Comparison of ENCODE assay signal across 11 cellular contexts in genomic region chr7:130865408-130866236, GRCh38.
A peak's percentile ranks its signal among the peaks of the same experiment; 100 is the strongest.
DNase-seq lines count a peak whose midpoint lies in the region; ATAC-seq and TF ChIP-seq lines count a peak whose summit lies in the region.
"Had no signal": no experiment of that assay in that cellular context is flagged by ENCODE, and none has a peak within 500 bp of the region (broad histone marks: within the 10 kb centered on the region; RNA-seq: fewer than 3 reads in every experiment).

No MANE protein-coding gene starts in this region.

- peaks cover 91% of the 10 kb centered on the region for H3K36me3 ChIP-seq in A673 (ENCODE audit: insufficient read depth, low read length, poor library complexity, severe bottlenecking)
- peaks cover 51 to 95% of the 10 kb centered on the region in 2 experiments for H3K36me3 ChIP-seq in SK-N-SH (replicated peaks in 1 of 2; ENCODE audit: control insufficient read depth in 1 of 2, insufficient read depth in 2 of 2, low read length in 1 of 2)

- H4K8ac ChIP-seq in H9 (replicated peaks; ENCODE audit: insufficient read length, low read depth, low read length): no peak overlapping the region

- POLR2A ChIA-PET in A673 (lab: Charles Lee; ENCODE audit: low non-redundant PET) (no interaction called here), SK-N-SH (lab: Yijun Ruan, JAX) (no interaction called here)

- H3K18ac ChIP-seq in H9 (ENCODE audit: insufficient read length, low read depth, low read length): no peak overlapping the region

- CTCF ChIA-PET in A673 (lab: Charles Lee): no interaction called here
- CTCF ChIA-PET in SK-N-SH (lab: Yijun Ruan, JAX): interaction anchor here (1.0 to 3.7 kb wide), 4 partner anchors 9 to 31 kb away, joined by 4 to 26 read pairs (median 4); no protein-coding TSS in a partner anchor

- no peak for ATAC-seq in GM21390 (IDR thresholded peaks at IDR 0.05; ENCODE audit: unreplicated experiment)
- no peak for ATAC-seq in HG03521 (IDR thresholded peaks at IDR 0.05; ENCODE audit: unreplicated experiment)

- H3F3A ChIP-seq in SK-N-SH (replicated peaks; ENCODE audit: insufficient read depth): peaks cover 100% of the 10 kb centered on the region

- no peak overlapping the region for H2BK12ac ChIP-seq in H9 (ENCODE audit: insufficient read length, low read depth, low read length)

- H4K20me1 ChIP-seq in H9 (ENCODE audit: control insufficient read depth, insufficient read depth, insufficient read length) (no peaks in the 10 kb centered on the region), SK-N-SH (ENCODE audit: insufficient read depth) (peaks cover 27% of the 10 kb centered on the region)

- H3K23me2 ChIP-seq in H9 (ENCODE audit: insufficient read length, low read depth, low read length, poor library complexity, severe bottlenecking): no peaks in the 10 kb centered on the region

- no peak overlapping the region for H2BK120ac ChIP-seq in H9 (ENCODE audit: low read depth, low read length, poor library complexity, severe bottlenecking)

- TF ChIP-seq EP300 in SK-N-SH (IDR thresholded peaks at IDR 0.05; ENCODE audit: borderline replicate concordance in 1 of 2, low read depth in 1 of 2, low read length in 1 of 2): no peak

- H3K9ac ChIP-seq in H9 (ENCODE audit: extremely low read depth, insufficient read length, low read length): no peak overlapping the region
- H3K9ac ChIP-seq in SK-N-SH: no peak overlapping the region

- no peak overlapping the region for H3K27ac ChIP-seq in A673 (ENCODE audit: low read depth, low read length, poor library complexity, severe bottlenecking)
- no peak overlapping the region for H3K27ac ChIP-seq in H9 (ENCODE audit: insufficient read length, low read depth, low read length)
- no peak overlapping the region for H3K27ac ChIP-seq in SK-N-SH (ENCODE audit: low read depth in 2 of 2, low read length in 1 of 2)

- no peak overlapping the region for H3K14ac ChIP-seq in H9 (ENCODE audit: insufficient read depth, low read length)

- no peak overlapping the region for H3K27ac Mint-ChIP-seq in H9
- no peak overlapping the region for H3K27ac Mint-ChIP-seq in T-helper 2 cell treated with Interferon-gamma antibody and Interleukin-4, amounts not matched to agents 5 μg/mL and 100 μg/mL, for 36 hours

- WGBS in H9 (ENCODE audit: extremely low coverage, insufficient read length, low lambda C conversion rate): no CpG with 5 or more reads among the region's 4 CpGs
- WGBS in SK-N-SH (ENCODE audit: low lambda C conversion rate): 98% methylated on average over 4 of the region's 4 CpGs

- no peak overlapping the region for H2BK5ac ChIP-seq in H9 (ENCODE audit: insufficient read length, low read length)

- H3K36me3 Mint-ChIP-seq in H9 (ENCODE audit: insufficient read depth in 1 of 3, low read depth in 3 of 3): peaks cover 7 to 12% (median 8%) of the 10 kb centered on the region in 3 experiments; a peak in 5 of 7 replicates
- peaks cover 87% of the 10 kb centered on the region for H3K36me3 Mint-ChIP-seq in T-helper 2 cell treated with Interferon-gamma antibody and Interleukin-4, amounts not matched to agents 5 μg/mL and 100 μg/mL, for 36 hours (ENCODE audit: low read depth)

- H3K4me3 Mint-ChIP-seq in H9: no peak overlapping the region
- H3K4me3 Mint-ChIP-seq in T-helper 2 cell treated with Interferon-gamma antibody and Interleukin-4, amounts not matched to agents 5 μg/mL and 100 μg/mL, for 36 hours: no peak overlapping the region

- no peak overlapping the region for H3K4me2 ChIP-seq in H9 (ENCODE audit: insufficient read depth, insufficient read length, low read length)
- H3K4me2 ChIP-seq in SK-N-SH: no peak overlapping the region

- no peak overlapping the region for H2AK5ac ChIP-seq in H9 (ENCODE audit: insufficient read length, low read length)

- BruUV-seq in A673 (replicated peaks; lab: Mats Ljungman, UMichigan): no TSS peak

- H3K9me3 ChIP-seq in A673 (ENCODE audit: low read depth, low read length, poor library complexity, severe bottlenecking) (no peaks in the 10 kb centered on the region), H9 (ENCODE audit: control insufficient read depth, low read depth, low read length) (no peaks in the 10 kb centered on the region), SK-N-SH (no peaks in the 10 kb centered on the region)

- H2AFZ ChIP-seq in H9 (ENCODE audit: low read length) (no peak overlapping the region), SK-N-SH (ENCODE audit: low read depth) (no peak overlapping the region)

- no peak overlapping the region for H4K91ac ChIP-seq in H9 (ENCODE audit: insufficient read length, low read depth, low read length)

- H3K27me3 Mint-ChIP-seq in H9 (ENCODE audit: low read depth): peaks cover 1% of the 10 kb centered on the region; the same call in 1 of the 2 replicates
- H3K27me3 Mint-ChIP-seq in T-helper 2 cell treated with Interferon-gamma antibody and Interleukin-4, amounts not matched to agents 5 μg/mL and 100 μg/mL, for 36 hours (ENCODE audit: low read depth): no peaks in the 10 kb centered on the region

- H3K4me1 ChIP-seq in A673 (ENCODE audit: insufficient read depth, low read length, poor library complexity, severe bottlenecking): no peaks in the 10 kb centered on the region
- H3K4me1 ChIP-seq in H9 (ENCODE audit: insufficient read depth, low read length): no peaks in the 10 kb centered on the region
- H3K4me1 ChIP-seq in SK-N-SH (ENCODE audit: control insufficient read depth in 1 of 2, insufficient read depth in 2 of 2, low read depth in 1 of 2, low read length in 1 of 2): no peaks in the 10 kb centered on the region
- H3K4me1 ChIP-seq: Caco-2 had no signal

- intact Hi-C loops in A673 (cut with micrococcal nuclease; ENCODE audit: unreplicated experiment): no loop called here

- H3K9me2 ChIP-seq in SK-N-SH: no peaks in the 10 kb centered on the region

- H3K4ac ChIP-seq in H9 (ENCODE audit: low read depth, low read length): no peak overlapping the region

- no peaks in the 10 kb centered on the region for H3K79me2 ChIP-seq in H9 (ENCODE audit: insufficient read depth, low read length)
- peaks cover 23% of the 10 kb centered on the region; the same call in 1 of the 2 replicates for H3K79me2 ChIP-seq in SK-N-SH (ENCODE audit: insufficient read depth)

- peaks cover 15% of the 10 kb centered on the region in 2 experiments for H3K9me3 Mint-ChIP-seq in H9
- H3K9me3 Mint-ChIP-seq in T-helper 2 cell treated with Interferon-gamma antibody and Interleukin-4, amounts not matched to agents 5 μg/mL and 100 μg/mL, for 36 hours: peaks cover 26% of the 10 kb centered on the region

- DNase-seq in A673 (ENCODE audit: low spot score) (no peak), H9 (no peak), SK-N-SH (no peak), fibroblast of mammary gland (ENCODE audit: low read depth) (no peak), NCI-H1092 treated with DMSO at 0.1 percent for 48 hours (lab: John Stamatoyannopoulos, UW) (no peak)
- DNase-seq in T-helper 2 cell treated with Interferon-gamma antibody and Interleukin-4, amounts not matched to agents 5 μg/mL and 100 μg/mL, for 36 hours (ENCODE audit: low spot score): no peak
- DNase-seq: central memory CD4-positive, alpha-beta T cell; stimulated activated naive CD4-positive, alpha-beta T cell treated with Interleukin-2 at 50 U/mL for 16 hours had no signal

- H3K56ac ChIP-seq in H9 (ENCODE audit: insufficient read length, low read depth, low read length): no peak overlapping the region

- no peak for TF ChIP-seq RAD21 in SK-N-SH (IDR thresholded peaks at IDR 0.05; ENCODE audit: low read length)

- no peaks in the 10 kb centered on the region for H3K27me3 ChIP-seq in A673 (replicated peaks; ENCODE audit: insufficient read depth, low read depth, low read length, poor library complexity)
- no peaks in the 10 kb centered on the region for H3K27me3 ChIP-seq in H9 (ENCODE audit: insufficient read depth, low read length)
- no peaks in the 10 kb centered on the region for H3K27me3 ChIP-seq in SK-N-SH (ENCODE audit: insufficient read depth)

- no peak overlapping the region for H3K23ac ChIP-seq in H9 (ENCODE audit: insufficient read length, low read depth, low read length)

- TF ChIP-seq CTCF in A673 (conservative IDR thresholded peaks at IDR 0.05; ENCODE audit: low read depth, low read length) (peak; percentile 22; the same call in 1 of the 2 replicates), H9 (conservative IDR thresholded peaks at IDR 0.05) (0 out of 3 replicates have a peak, but pooled peaks have one; percentile 20), SK-N-SH (IDR thresholded peaks at IDR 0.05) (peak; percentile 23; the same call in 1 of the 2 replicates), fibroblast of mammary gland (conservative IDR thresholded peaks at IDR 0.05; ENCODE audit: control insufficient read depth, insufficient read depth, low read depth, low read length) (peak; percentile 25)

- peaks cover 4% of the 10 kb centered on the region in 2 experiments for H3K4me1 Mint-ChIP-seq in H9
- no peaks in the 10 kb centered on the region for H3K4me1 Mint-ChIP-seq in T-helper 2 cell treated with Interferon-gamma antibody and Interleukin-4, amounts not matched to agents 5 μg/mL and 100 μg/mL, for 36 hours (ENCODE audit: low read depth)

- H3K4me3 ChIP-seq in A673 (ENCODE audit: low read depth, low read length, poor library complexity, severe bottlenecking): no peak overlapping the region
- no peak overlapping the region for H3K4me3 ChIP-seq in SK-N-SH (ENCODE audit: low read depth in 2 of 2, low read length in 1 of 2)
- H3K4me3 ChIP-seq in fibroblast of mammary gland (ENCODE audit: control insufficient read depth, low read depth, low read length): no peak overlapping the region

- no peak overlapping the region for H2BK20ac ChIP-seq in H9 (ENCODE audit: low read depth, low read length, poor library complexity, severe bottlenecking)

- H4K5ac ChIP-seq in H9 (ENCODE audit: insufficient read length, low read depth, low read length): no peak overlapping the region

- no peak overlapping the region for H3T11ph ChIP-seq in H9 (ENCODE audit: low read length)

- no peaks in the 10 kb centered on the region for H3K79me1 ChIP-seq in H9 (ENCODE audit: insufficient read depth, low read depth, low read length, poor library complexity, severe bottlenecking)

- H2BK15ac ChIP-seq in H9 (ENCODE audit: low read depth, low read length): no peak overlapping the region

TF ChIP-seq in SK-N-SH, 30 proteins besides CTCF, POLR2A, EP300 and RAD21 (continues in another document):
- TF ChIP-seq PBX3 (IDR thresholded peaks at IDR 0.05): no peak
